ENCODE assay signal across 1 cellular context in the genomic region with DNA sequence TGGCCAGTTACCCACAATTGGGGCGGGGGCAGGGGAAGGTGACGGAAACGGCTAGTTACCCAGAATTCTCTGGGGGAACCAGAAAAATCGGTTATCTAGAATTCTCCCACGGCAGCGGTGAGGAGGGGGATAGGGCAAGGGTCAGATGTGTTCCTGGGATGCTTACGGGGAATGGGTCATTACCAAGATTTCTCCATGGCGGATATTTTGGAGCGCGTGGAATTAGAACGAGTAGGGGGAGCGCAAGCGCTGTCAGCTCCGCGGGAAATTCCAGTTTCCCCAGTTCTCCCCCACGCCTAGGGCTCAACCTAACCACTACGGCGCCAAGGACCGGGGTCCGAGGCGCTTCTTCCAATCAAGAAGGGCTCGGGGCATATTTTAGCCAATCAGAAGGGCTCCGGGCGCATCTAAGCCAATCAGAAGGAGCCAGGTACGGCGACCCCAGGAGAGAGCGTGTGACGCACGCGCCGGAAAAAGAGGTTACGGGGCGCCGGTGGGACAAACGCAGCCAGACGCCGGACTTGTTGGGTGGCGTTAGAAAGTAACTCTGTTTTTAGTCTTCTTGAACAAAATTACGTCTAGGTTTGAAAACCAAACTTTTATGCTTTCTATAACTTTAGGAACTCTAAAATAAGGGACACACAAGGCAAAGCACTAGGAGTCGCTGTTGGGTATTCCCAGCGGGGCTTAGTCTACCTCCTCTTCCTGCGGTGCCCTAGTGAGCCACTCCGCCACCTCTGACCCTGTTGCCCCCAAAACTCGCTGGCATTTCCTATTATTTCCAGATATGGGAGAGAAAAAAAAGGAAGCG.
TF ChIP-seq lines count a peak whose summit lies in the region.

A gene with protein sequence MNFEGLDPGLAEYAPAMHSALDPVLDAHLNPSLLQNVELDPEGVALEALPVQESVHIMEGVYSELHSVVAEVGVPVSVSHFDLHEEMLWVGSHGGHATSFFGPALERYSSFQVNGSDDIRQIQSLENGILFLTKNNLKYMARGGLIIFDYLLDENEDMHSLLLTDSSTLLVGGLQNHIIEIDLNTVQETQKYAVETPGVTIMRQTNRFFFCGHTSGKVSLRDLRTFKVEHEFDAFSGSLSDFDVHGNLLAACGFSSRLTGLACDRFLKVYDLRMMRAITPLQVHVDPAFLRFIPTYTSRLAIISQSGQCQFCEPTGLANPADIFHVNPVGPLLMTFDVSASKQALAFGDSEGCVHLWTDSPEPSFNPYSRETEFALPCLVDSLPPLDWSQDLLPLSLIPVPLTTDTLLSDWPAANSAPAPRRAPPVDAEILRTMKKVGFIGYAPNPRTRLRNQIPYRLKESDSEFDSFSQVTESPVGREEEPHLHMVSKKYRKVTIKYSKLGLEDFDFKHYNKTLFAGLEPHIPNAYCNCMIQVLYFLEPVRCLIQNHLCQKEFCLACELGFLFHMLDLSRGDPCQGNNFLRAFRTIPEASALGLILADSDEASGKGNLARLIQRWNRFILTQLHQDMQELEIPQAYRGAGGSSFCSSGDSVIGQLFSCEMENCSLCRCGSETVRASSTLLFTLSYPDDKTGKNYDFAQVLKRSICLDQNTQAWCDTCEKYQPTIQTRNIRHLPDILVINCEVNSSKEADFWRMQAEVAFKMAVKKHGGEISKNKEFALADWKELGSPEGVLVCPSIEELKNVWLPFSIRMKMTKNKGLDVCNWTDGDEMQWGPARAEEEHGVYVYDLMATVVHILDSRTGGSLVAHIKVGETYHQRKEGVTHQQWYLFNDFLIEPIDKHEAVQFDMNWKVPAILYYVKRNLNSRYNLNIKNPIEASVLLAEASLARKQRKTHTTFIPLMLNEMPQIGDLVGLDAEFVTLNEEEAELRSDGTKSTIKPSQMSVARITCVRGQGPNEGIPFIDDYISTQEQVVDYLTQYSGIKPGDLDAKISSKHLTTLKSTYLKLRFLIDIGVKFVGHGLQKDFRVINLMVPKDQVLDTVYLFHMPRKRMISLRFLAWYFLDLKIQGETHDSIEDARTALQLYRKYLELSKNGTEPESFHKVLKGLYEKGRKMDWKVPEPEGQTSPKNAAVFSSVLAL (minus strand): TSS at position 322 of the 811 bp plus-strand sequence. CDS start 906 bp downstream, outside the sequence.

TF ChIP-seq in HepG2, 621 proteins besides CTCF, POLR2A, EP300 and RAD21 (continued from another document and continues in another):
- TF ChIP-seq, protein P1, sequence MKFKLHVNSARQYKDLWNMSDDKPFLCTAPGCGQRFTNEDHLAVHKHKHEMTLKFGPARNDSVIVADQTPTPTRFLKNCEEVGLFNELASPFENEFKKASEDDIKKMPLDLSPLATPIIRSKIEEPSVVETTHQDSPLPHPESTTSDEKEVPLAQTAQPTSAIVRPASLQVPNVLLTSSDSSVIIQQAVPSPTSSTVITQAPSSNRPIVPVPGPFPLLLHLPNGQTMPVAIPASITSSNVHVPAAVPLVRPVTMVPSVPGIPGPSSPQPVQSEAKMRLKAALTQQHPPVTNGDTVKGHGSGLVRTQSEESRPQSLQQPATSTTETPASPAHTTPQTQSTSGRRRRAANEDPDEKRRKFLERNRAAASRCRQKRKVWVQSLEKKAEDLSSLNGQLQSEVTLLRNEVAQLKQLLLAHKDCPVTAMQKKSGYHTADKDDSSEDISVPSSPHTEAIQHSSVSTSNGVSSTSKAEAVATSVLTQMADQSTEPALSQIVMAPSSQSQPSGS (CRISPR knock-in tag; IDR thresholded peaks at IDR 0.05) = no peak
- TF ChIP-seq, protein P2, sequence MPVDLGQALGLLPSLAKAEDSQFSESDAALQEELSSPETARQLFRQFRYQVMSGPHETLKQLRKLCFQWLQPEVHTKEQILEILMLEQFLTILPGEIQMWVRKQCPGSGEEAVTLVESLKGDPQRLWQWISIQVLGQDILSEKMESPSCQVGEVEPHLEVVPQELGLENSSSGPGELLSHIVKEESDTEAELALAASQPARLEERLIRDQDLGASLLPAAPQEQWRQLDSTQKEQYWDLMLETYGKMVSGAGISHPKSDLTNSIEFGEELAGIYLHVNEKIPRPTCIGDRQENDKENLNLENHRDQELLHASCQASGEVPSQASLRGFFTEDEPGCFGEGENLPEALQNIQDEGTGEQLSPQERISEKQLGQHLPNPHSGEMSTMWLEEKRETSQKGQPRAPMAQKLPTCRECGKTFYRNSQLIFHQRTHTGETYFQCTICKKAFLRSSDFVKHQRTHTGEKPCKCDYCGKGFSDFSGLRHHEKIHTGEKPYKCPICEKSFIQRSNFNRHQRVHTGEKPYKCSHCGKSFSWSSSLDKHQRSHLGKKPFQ (CRISPR knock-in tag; IDR thresholded peaks at IDR 0.05; ENCODE audit: insufficient replicate concordance) = no peak
- TF ChIP-seq CEBPB (IDR thresholded peaks at IDR 0.05; ENCODE audit: borderline replicate concordance, low read depth, low read length) (no peak), ZKSCAN5 (CRISPR knock-in tag; IDR thresholded peaks at IDR 0.05) (no peak), FOXC1 (CRISPR knock-in tag; IDR thresholded peaks at IDR 0.05; ENCODE audit: borderline replicate concordance) (no peak; the same call in 1 of the 2 replicates), KLF13 (CRISPR knock-in tag; IDR thresholded peaks at IDR 0.05) (no peak), ZNF550 (CRISPR knock-in tag; IDR thresholded peaks at IDR 0.05; ENCODE audit: borderline replicate concordance) (no peak), MTF1 (CRISPR knock-in tag; IDR thresholded peaks at IDR 0.05) (0 out of 2 replicates have a peak, but pooled peaks have one; percentile 33), ZNF124 (CRISPR knock-in tag; IDR thresholded peaks at IDR 0.05) (no peak; the same call in 1 of the 2 replicates), NRL (CRISPR knock-in tag; IDR thresholded peaks at IDR 0.05; ENCODE audit: borderline replicate concordance) (0 out of 2 replicates have a peak, but pooled peaks have one; percentile 57), NFIB (CRISPR knock-in tag; IDR thresholded peaks at IDR 0.05; ENCODE audit: borderline replicate concordance) (no peak), RFX5 (IDR thresholded peaks at IDR 0.05; ENCODE audit: low read depth, low read length) (peak; percentile 66; the same call in 1 of the 2 replicates), NFIC (IDR thresholded peaks at IDR 0.05; ENCODE audit: low read length) (peak; percentile 63), ESRRA (CRISPR knock-in tag; IDR thresholded peaks at IDR 0.05; ENCODE audit: low read depth) (0 out of 2 replicates have a peak, but pooled peaks have one; percentile 25), CBX5 (CRISPR knock-in tag; IDR thresholded peaks at IDR 0.05; ENCODE audit: borderline replicate concordance) (no peak), TARDBP (CRISPR knock-in tag; IDR thresholded peaks at IDR 0.05) (no peak), HNRNPH1 (optimal IDR thresholded peaks at IDR 0.05; ENCODE audit: low read depth, low read length) (no peak), ZNF136 (CRISPR knock-in tag; IDR thresholded peaks at IDR 0.05; ENCODE audit: low read depth) (no peak; the same call in 1 of the 2 replicates), ZNF546 (CRISPR knock-in tag; conservative IDR thresholded peaks at IDR 0.05) (no peak; the same call in 1 of the 2 replicates), ZNF543 (CRISPR knock-in tag; IDR thresholded peaks at IDR 0.05) (0 out of 2 replicates have a peak, but pooled peaks have one; percentile 46), MED13 (CRISPR knock-in tag; IDR thresholded peaks at IDR 0.05) (no peak), ZNF343 (CRISPR knock-in tag; IDR thresholded peaks at IDR 0.05) (no peak)
- TF ChIP-seq, protein P3, sequence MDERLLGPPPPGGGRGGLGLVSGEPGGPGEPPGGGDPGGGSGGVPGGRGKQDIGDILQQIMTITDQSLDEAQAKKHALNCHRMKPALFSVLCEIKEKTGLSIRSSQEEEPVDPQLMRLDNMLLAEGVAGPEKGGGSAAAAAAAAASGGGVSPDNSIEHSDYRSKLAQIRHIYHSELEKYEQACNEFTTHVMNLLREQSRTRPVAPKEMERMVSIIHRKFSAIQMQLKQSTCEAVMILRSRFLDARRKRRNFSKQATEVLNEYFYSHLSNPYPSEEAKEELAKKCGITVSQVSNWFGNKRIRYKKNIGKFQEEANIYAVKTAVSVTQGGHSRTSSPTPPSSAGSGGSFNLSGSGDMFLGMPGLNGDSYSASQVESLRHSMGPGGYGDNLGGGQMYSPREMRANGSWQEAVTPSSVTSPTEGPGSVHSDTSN (CRISPR knock-in tag; IDR thresholded peaks at IDR 0.05) = no peak
- TF ChIP-seq, protein P4, sequence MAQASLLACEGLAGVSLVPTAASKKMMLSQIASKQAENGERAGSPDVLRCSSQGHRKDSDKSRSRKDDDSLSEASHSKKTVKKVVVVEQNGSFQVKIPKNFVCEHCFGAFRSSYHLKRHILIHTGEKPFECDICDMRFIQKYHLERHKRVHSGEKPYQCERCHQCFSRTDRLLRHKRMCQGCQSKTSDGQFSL (CRISPR knock-in tag; IDR thresholded peaks at IDR 0.05) = no peak; the same call in 1 of the 2 replicates
- TF ChIP-seq, protein P5, sequence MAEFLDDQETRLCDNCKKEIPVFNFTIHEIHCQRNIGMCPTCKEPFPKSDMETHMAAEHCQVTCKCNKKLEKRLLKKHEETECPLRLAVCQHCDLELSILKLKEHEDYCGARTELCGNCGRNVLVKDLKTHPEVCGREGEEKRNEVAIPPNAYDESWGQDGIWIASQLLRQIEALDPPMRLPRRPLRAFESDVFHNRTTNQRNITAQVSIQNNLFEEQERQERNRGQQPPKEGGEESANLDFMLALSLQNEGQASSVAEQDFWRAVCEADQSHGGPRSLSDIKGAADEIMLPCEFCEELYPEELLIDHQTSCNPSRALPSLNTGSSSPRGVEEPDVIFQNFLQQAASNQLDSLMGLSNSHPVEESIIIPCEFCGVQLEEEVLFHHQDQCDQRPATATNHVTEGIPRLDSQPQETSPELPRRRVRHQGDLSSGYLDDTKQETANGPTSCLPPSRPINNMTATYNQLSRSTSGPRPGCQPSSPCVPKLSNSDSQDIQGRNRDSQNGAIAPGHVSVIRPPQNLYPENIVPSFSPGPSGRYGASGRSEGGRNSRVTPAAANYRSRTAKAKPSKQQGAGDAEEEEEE (CRISPR knock-in tag; IDR thresholded peaks at IDR 0.05; ENCODE audit: borderline replicate concordance) = 0 out of 2 replicates have a peak, but pooled peaks have one; percentile 36
- TF ChIP-seq, protein P6, sequence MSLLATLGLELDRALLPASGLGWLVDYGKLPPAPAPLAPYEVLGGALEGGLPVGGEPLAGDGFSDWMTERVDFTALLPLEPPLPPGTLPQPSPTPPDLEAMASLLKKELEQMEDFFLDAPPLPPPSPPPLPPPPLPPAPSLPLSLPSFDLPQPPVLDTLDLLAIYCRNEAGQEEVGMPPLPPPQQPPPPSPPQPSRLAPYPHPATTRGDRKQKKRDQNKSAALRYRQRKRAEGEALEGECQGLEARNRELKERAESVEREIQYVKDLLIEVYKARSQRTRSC (CRISPR knock-in tag; IDR thresholded peaks at IDR 0.05; ENCODE audit: low read depth) = no peak
- TF ChIP-seq, protein P7, sequence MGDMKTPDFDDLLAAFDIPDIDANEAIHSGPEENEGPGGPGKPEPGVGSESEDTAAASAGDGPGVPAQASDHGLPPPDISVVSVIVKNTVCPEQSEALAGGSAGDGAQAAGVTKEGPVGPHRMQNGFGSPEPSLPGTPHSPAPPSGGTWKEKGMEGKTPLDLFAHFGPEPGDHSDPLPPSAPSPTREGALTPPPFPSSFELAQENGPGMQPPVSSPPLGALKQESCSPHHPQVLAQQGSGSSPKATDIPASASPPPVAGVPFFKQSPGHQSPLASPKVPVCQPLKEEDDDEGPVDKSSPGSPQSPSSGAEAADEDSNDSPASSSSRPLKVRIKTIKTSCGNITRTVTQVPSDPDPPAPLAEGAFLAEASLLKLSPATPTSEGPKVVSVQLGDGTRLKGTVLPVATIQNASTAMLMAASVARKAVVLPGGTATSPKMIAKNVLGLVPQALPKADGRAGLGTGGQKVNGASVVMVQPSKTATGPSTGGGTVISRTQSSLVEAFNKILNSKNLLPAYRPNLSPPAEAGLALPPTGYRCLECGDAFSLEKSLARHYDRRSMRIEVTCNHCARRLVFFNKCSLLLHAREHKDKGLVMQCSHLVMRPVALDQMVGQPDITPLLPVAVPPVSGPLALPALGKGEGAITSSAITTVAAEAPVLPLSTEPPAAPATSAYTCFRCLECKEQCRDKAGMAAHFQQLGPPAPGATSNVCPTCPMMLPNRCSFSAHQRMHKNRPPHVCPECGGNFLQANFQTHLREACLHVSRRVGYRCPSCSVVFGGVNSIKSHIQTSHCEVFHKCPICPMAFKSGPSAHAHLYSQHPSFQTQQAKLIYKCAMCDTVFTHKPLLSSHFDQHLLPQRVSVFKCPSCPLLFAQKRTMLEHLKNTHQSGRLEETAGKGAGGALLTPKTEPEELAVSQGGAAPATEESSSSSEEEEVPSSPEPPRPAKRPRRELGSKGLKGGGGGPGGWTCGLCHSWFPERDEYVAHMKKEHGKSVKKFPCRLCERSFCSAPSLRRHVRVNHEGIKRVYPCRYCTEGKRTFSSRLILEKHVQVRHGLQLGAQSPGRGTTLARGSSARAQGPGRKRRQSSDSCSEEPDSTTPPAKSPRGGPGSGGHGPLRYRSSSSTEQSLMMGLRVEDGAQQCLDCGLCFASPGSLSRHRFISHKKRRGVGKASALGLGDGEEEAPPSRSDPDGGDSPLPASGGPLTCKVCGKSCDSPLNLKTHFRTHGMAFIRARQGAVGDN (CRISPR knock-in tag; IDR thresholded peaks at IDR 0.05) = peak; percentile 89
- TF ChIP-seq, protein P8, sequence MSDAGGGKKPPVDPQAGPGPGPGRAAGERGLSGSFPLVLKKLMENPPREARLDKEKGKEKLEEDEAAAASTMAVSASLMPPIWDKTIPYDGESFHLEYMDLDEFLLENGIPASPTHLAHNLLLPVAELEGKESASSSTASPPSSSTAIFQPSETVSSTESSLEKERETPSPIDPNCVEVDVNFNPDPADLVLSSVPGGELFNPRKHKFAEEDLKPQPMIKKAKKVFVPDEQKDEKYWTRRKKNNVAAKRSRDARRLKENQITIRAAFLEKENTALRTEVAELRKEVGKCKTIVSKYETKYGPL (CRISPR knock-in tag; IDR thresholded peaks at IDR 0.05) = no peak
- TF ChIP-seq, protein P9, sequence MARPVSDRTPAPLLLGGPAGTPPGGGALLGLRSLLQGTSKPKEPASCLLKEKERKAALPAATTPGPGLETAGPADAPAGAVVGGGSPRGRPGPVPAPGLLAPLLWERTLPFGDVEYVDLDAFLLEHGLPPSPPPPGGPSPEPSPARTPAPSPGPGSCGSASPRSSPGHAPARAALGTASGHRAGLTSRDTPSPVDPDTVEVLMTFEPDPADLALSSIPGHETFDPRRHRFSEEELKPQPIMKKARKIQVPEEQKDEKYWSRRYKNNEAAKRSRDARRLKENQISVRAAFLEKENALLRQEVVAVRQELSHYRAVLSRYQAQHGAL (CRISPR knock-in tag; IDR thresholded peaks at IDR 0.05; ENCODE audit: not compliant biosample characterization) = no peak
- TF ChIP-seq, protein P10, sequence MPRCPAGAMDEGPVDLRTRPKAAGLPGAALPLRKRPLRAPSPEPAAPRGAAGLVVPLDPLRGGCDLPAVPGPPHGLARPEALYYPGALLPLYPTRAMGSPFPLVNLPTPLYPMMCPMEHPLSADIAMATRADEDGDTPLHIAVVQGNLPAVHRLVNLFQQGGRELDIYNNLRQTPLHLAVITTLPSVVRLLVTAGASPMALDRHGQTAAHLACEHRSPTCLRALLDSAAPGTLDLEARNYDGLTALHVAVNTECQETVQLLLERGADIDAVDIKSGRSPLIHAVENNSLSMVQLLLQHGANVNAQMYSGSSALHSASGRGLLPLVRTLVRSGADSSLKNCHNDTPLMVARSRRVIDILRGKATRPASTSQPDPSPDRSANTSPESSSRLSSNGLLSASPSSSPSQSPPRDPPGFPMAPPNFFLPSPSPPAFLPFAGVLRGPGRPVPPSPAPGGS (CRISPR knock-in tag; IDR thresholded peaks at IDR 0.05) = no peak
- TF ChIP-seq, protein P11, sequence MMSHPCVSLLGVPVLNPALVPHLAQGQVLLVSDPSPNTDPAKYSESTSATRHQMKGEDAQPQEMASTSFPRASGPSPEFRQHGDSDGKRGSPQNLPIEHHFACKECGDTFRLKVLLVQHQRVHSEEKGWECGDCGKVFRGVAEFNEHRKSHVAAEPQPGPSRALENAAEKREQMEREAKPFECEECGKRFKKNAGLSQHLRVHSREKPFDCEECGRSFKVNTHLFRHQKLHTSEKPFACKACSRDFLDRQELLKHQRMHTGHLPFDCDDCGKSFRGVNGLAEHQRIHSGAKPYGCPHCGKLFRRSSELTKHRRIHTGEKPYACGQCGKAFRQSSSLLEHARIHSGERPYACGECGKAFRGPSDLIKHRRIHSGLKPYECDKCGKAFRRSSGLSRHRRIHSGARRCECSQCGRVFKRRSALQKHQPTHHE (CRISPR knock-in tag; IDR thresholded peaks at IDR 0.05; ENCODE audit: borderline replicate concordance) = no peak; the same call in 1 of the 2 replicates
